In genomic region chr5:36403601-36404311, GRCh38 we compare ENCODE assay signal across 8 cellular contexts.
DNase-seq lines count a peak whose midpoint lies in the region; ATAC-seq and TF ChIP-seq lines count a peak whose summit lies in the region.

No MANE protein-coding gene starts in this region.

- H3K4me1 Mint-ChIP-seq in naive thymus-derived CD4-positive, alpha-beta T cell: peaks cover 0 to 3% (median 0%) of the 10 kb centered on the region in 7 donors
- H3K4me1 Mint-ChIP-seq in activated CD4-positive, alpha-beta T cell treated with anti-CD3 and anti-CD28 coated beads, Interleukin-2, amount 10 ng/mL, durations not matched to agents 7 days and 5 days: no peaks in the 10 kb centered on the region

- peak overlapping the region; percentile 32 to 75 for H3K27ac ChIP-seq in coronary artery
- no peak overlapping the region for H3K27ac ChIP-seq in naive thymus-derived CD4-positive, alpha-beta T cell (ENCODE audit: low read depth, low read length)

- intact Hi-C loops in naive thymus-derived CD4-positive, alpha-beta T cell (cut with micrococcal nuclease): no loop called here

- no peak overlapping the region for H3K4me3 Mint-ChIP-seq in naive thymus-derived CD4-positive, alpha-beta T cell
- no peak overlapping the region for H3K4me3 Mint-ChIP-seq in activated CD4-positive, alpha-beta T cell treated with anti-CD3 and anti-CD28 coated beads, Interleukin-2, amount 10 ng/mL, durations not matched to agents 7 days and 5 days

- TF ChIP-seq CTCF in AG10803 (conservative IDR thresholded peaks at IDR 0.05; ENCODE audit: low read length): peak; percentile 27
- TF ChIP-seq CTCF in coronary artery (IDR thresholded peaks at IDR 0.05): no peak

- peak; percentile 99 for DNase-seq in AG10803 (ENCODE audit: low read depth)
- DNase-seq in MG63: peak; percentile 94
- DNase-seq in coronary artery (ENCODE audit: low spot score): peak; percentile 80
- DNase-seq in naive thymus-derived CD4-positive, alpha-beta T cell: no peak
- DNase-seq in NCI-H69 (lab: John Stamatoyannopoulos, UW): no peak
- DNase-seq in activated CD4-positive, alpha-beta T cell treated with anti-CD3 and anti-CD28 coated beads, Interleukin-2, amount 10 ng/mL, durations not matched to agents 7 days and 5 days: no peak
- no peak for DNase-seq in HuH-7 (ENCODE audit: low spot score)
- DNase-seq in NCI-H748 (lab: John Stamatoyannopoulos, UW; ENCODE audit: unreplicated experiment): no peak

- ATAC-seq in naive thymus-derived CD4-positive, alpha-beta T cell: peak; percentile 64

- H3K27me3 Mint-ChIP-seq in naive thymus-derived CD4-positive, alpha-beta T cell: peaks cover 4 to 22% (median 15%) of the 10 kb centered on the region in 5 donors
- H3K27me3 Mint-ChIP-seq in activated CD4-positive, alpha-beta T cell treated with anti-CD3 and anti-CD28 coated beads, Interleukin-2, amount 10 ng/mL, durations not matched to agents 7 days and 5 days: peaks cover 6% of the 10 kb centered on the region

- no peak overlapping the region for H3K4me3 ChIP-seq in AG10803 (ENCODE audit: low read length)
- H3K4me3 ChIP-seq in MG63: no peak overlapping the region
- H3K4me3 ChIP-seq in coronary artery: no peak overlapping the region
- no peak overlapping the region for H3K4me3 ChIP-seq in naive thymus-derived CD4-positive, alpha-beta T cell (ENCODE audit: low read length)

- no peaks in the 10 kb centered on the region for H3K4me1 ChIP-seq in naive thymus-derived CD4-positive, alpha-beta T cell (ENCODE audit: control insufficient read depth in 2 of 2, insufficient read depth in 2 of 2, low read length in 2 of 2)

- H3K36me3 ChIP-seq in MG63: no peaks in the 10 kb centered on the region
- no peaks in the 10 kb centered on the region for H3K36me3 ChIP-seq in naive thymus-derived CD4-positive, alpha-beta T cell (ENCODE audit: control insufficient read depth in 2 of 3, insufficient read depth in 3 of 3, low read length in 3 of 3)

- POLR2A ChIA-PET in naive thymus-derived CD4-positive, alpha-beta T cell (lab: Charles Lee): no interaction called here
- POLR2A ChIA-PET in activated CD4-positive, alpha-beta T cell treated with anti-CD3 and anti-CD28 coated beads, Interleukin-2, amount 10 ng/mL, durations not matched to agents 7 days and 5 days (lab: Charles Lee): no interaction called here

- H3K27ac Mint-ChIP-seq in naive thymus-derived CD4-positive, alpha-beta T cell: no peak overlapping the region
- H3K27ac Mint-ChIP-seq in activated CD4-positive, alpha-beta T cell treated with anti-CD3 and anti-CD28 coated beads, Interleukin-2, amount 10 ng/mL, durations not matched to agents 7 days and 5 days: no peak overlapping the region

- CTCF ChIA-PET in naive thymus-derived CD4-positive, alpha-beta T cell (lab: Charles Lee): no interaction called here
- CTCF ChIA-PET in activated CD4-positive, alpha-beta T cell treated with anti-CD3 and anti-CD28 coated beads, Interleukin-2, amount 10 ng/mL, durations not matched to agents 7 days and 5 days (lab: Charles Lee): no interaction called here

- H3K27me3 ChIP-seq in MG63: no peaks in the 10 kb centered on the region
- H3K27me3 ChIP-seq in naive thymus-derived CD4-positive, alpha-beta T cell (ENCODE audit: control insufficient read depth in 2 of 2, insufficient read depth in 2 of 2, low read length in 2 of 2): no peaks in the 10 kb centered on the region

- no peaks in the 10 kb centered on the region for H3K9me3 ChIP-seq in MG63
- H3K9me3 ChIP-seq in naive thymus-derived CD4-positive, alpha-beta T cell (ENCODE audit: control insufficient read depth in 2 of 3, low read length in 3 of 3): no peaks in the 10 kb centered on the region

- H3K9me3 Mint-ChIP-seq in naive thymus-derived CD4-positive, alpha-beta T cell: peaks cover 0 to 2% (median 0%) of the 10 kb centered on the region in 11 donors
- H3K9me3 Mint-ChIP-seq in activated CD4-positive, alpha-beta T cell treated with anti-CD3 and anti-CD28 coated beads, Interleukin-2, amount 10 ng/mL, durations not matched to agents 7 days and 5 days: no peaks in the 10 kb centered on the region

- no peaks in the 10 kb centered on the region for H3K36me3 Mint-ChIP-seq in naive thymus-derived CD4-positive, alpha-beta T cell
- no peaks in the 10 kb centered on the region for H3K36me3 Mint-ChIP-seq in activated CD4-positive, alpha-beta T cell treated with anti-CD3 and anti-CD28 coated beads, Interleukin-2, amount 10 ng/mL, durations not matched to agents 7 days and 5 days (ENCODE audit: low read depth)

Comparison
In these comparisons a context has a peak if more than half of its experiments do, and no peak if none do; other contexts are left out.
1. DNase-seq: peak in AG10803 (single experiment), MG63 (single experiment) and coronary artery (single experiment); none in naive thymus-derived CD4-positive, alpha-beta T cell (0 of 9), NCI-H69 (single experiment), activated CD4-positive, alpha-beta T cell treated with anti-CD3 and anti-CD28 coated beads, Interleukin-2, amount 10 ng/mL, durations not matched to agents 7 days and 5 days (single experiment), HuH-7 (single experiment) and NCI-H748 (single experiment).